Comparison of ENCODE assay signal across 28 cellular contexts in genomic region chr9:35956646-35957045, GRCh38. TPM values are rescaled to one million over a fixed set of nuclear protein-coding genes. Genes with fewer than 3 reads are reported as not detected.
DNase-seq lines count a peak whose midpoint lies in the region; ATAC-seq, FAIRE-seq and TF ChIP-seq lines count a peak whose summit lies in the region.
"Had no signal": no experiment of that assay in that cellular context is flagged by ENCODE, and none has a peak within 500 bp of the region (broad histone marks: within the 10 kb centered on the region; RNA-seq: fewer than 3 reads in every experiment).

No MANE protein-coding gene starts in this region.

- no peak for ATAC-seq in K562
- ATAC-seq: HCT116 had no signal

- TF ChIP-seq CTCF in K562 (IDR thresholded peaks at IDR 0.05 in 2 of 3, conservative IDR thresholded peaks at IDR 0.05 in 1 of 3; ENCODE audit: insufficient read depth in 2 of 3, low read depth in 1 of 3, low read length in 3 of 3) = no peak
- no peak for TF ChIP-seq CTCF in GM13976 (IDR thresholded peaks at IDR 0.05; ENCODE audit: borderline replicate concordance, control extremely low read depth, extremely low read depth, insufficient read depth, missing control alignments)

- H2AFZ ChIP-seq in K562 (ENCODE audit: low read depth, low read length) = no peak overlapping the region
- H2AFZ ChIP-seq: GM23248 had no signal

- H3K27me3 ChIP-seq in K562 (ENCODE audit: control insufficient read depth in 2 of 2, insufficient read depth in 2 of 2, low read length in 2 of 2) = peaks cover 0 to 21% of the 10 kb centered on the region in 2 experiments; a peak in 3 of 5 replicates
- H3K27me3 ChIP-seq: BLaER1 treated with 17β-estradiol and CSF1 and Interleukin-3, amounts not matched to agents 10 nM and 100 nM had no signal

- in situ Hi-C loops in K562 (cut with MboI) (no loop called here), GM13976 (cut with MboI; ENCODE audit: low sequenced_read_pairs, unreplicated experiment) (loop anchor here (10.0 kb wide), 1 partner anchor 68 kb away; no protein-coding TSS in a partner anchor)

- H3K9me3 ChIP-seq in K562 (replicated peaks; ENCODE audit: control insufficient read depth, insufficient read depth, low read depth, low read length) = no peaks in the 10 kb centered on the region
- H3K9me3 ChIP-seq: BE2C; BLaER1 treated with 17β-estradiol and CSF1 and Interleukin-3, amounts not matched to agents 10 nM and 100 nM had no signal

- no peaks in the 10 kb centered on the region for H3K36me3 Mint-ChIP-seq in activated CD4-positive, alpha-beta T cell treated with anti-CD3 and anti-CD28 coated beads, Interleukin-2, amount 10 ng/mL, durations not matched to agents 24 days and 14 days (ENCODE audit: low read depth)
- H3K36me3 Mint-ChIP-seq: CD14-positive monocyte; CD8-positive, alpha-beta memory T cell had no signal

- H3K9ac ChIP-seq in K562 (ENCODE audit: insufficient read depth in 1 of 2, low read depth in 2 of 2, low read length in 2 of 2) = no peak overlapping the region
- H3K9ac ChIP-seq: BLaER1 treated with 17β-estradiol and CSF1 and Interleukin-3, amounts not matched to agents 10 nM and 100 nM; GM23248 had no signal

- no TSS peak for BruUV-seq in K562 (replicated peaks; lab: Mats Ljungman, UMichigan)

- FAIRE-seq in K562 (lab: Jason Lieb, UNC) = no peak
- FAIRE-seq: A204.1, GM12891, GM19239 had no signal

- no peaks in the 10 kb centered on the region for H3K4me1 Mint-ChIP-seq in activated CD4-positive, alpha-beta T cell treated with anti-CD3 and anti-CD28 coated beads, Interleukin-2, amount 10 ng/mL, durations not matched to agents 24 days and 14 days
- H3K4me1 Mint-ChIP-seq: H9 had no signal

- H3K4me3 ChIP-seq in K562 (no peak overlapping the region), skeletal muscle cell (ENCODE audit: low read depth, low read length) (no peak overlapping the region)
- H3K4me3 ChIP-seq: BLaER1 treated with 17β-estradiol and CSF1 and Interleukin-3, amounts not matched to agents 10 nM and 100 nM; GM23248 had no signal

- TF ChIP-seq POLR2A in K562 (conservative IDR thresholded peaks at IDR 0.05) = no peak

- peaks cover 24% of the 10 kb centered on the region for H3K27me3 Mint-ChIP-seq in activated CD4-positive, alpha-beta T cell treated with anti-CD3 and anti-CD28 coated beads, Interleukin-2, amount 10 ng/mL, durations not matched to agents 24 days and 14 days

- no peaks in the 10 kb centered on the region for H3K4me1 ChIP-seq in K562 (replicated peaks in 1 of 2; ENCODE audit: control insufficient read depth in 2 of 2, insufficient read depth in 2 of 2, low read length in 2 of 2)
- H3K4me1 ChIP-seq: BE2C had no signal

- TF ChIP-seq RAD21 in K562 (CRISPR knock-in tag; conservative IDR thresholded peaks at IDR 0.05 in 1 of 2, IDR thresholded peaks at IDR 0.05 in 1 of 2) = no peak

- WGBS in K562 (ENCODE audit: insufficient coverage, low coverage, missing lambda C conversion rate) = 0% methylated on average over 5 of the region's 5 CpGs

- H3K27ac Mint-ChIP-seq in activated CD4-positive, alpha-beta T cell treated with anti-CD3 and anti-CD28 coated beads, Interleukin-2, amount 10 ng/mL, durations not matched to agents 24 days and 14 days = no peak overlapping the region
- H3K27ac Mint-ChIP-seq: CD14-positive monocyte; CD4-positive, alpha-beta T cell; CD8-positive, alpha-beta memory T cell; H9 had no signal

- no peaks in the 10 kb centered on the region for H3K9me1 ChIP-seq in K562 (ENCODE audit: control insufficient read depth, insufficient read depth, low read length)

- H3K79me2 ChIP-seq in K562 (ENCODE audit: control insufficient read depth, insufficient read depth, low read length) = no peaks in the 10 kb centered on the region

- POLR2A ChIA-PET in K562 (lab: Yijun Ruan, JAX) = interaction anchor here (0.6 kb wide), 1 partner anchor 40 kb away, joined by 3 read pairs; no protein-coding TSS in a partner anchor

- H3K27ac ChIP-seq in K562 (ENCODE audit: extremely low read depth, low read depth, low read length) = no peak overlapping the region
- H3K27ac ChIP-seq: 22Rv1; BLaER1 treated with 17β-estradiol and CSF1 and Interleukin-3, amounts not matched to agents 10 nM and 100 nM; GM23248 had no signal

- no peak for TF ChIP-seq EP300 in K562 (IDR thresholded peaks at IDR 0.05; ENCODE audit: low read length)

- intact Hi-C loops in activated CD4-positive, alpha-beta T cell treated with anti-CD3 and anti-CD28 coated beads, Interleukin-2, amount 10 ng/mL, durations not matched to agents 24 days and 14 days (cut with micrococcal nuclease) = loop anchor here (10.0 kb wide), 1 partner anchor 208 kb away; the partner anchor contains the start of gene CCIN
- intact Hi-C loops in K562 (cut with micrococcal nuclease) = loop anchor here (5.0 kb wide), 2 partner anchors 51 to 211 kb away; partner anchors contain the start of gene CCIN

- no peaks in the 10 kb centered on the region for H3K36me3 ChIP-seq in K562 (ENCODE audit: control insufficient read depth, insufficient read depth, low read length)
- H3K36me3 ChIP-seq: BE2C; BLaER1 treated with 17β-estradiol and CSF1 and Interleukin-3, amounts not matched to agents 10 nM and 100 nM had no signal

- no peak overlapping the region for H3K4me2 ChIP-seq in K562 (ENCODE audit: insufficient read depth, low read length)
- H3K4me2 ChIP-seq: BLaER1 treated with 17β-estradiol and CSF1 and Interleukin-3, amounts not matched to agents 10 nM and 100 nM had no signal

- DNase-seq in activated CD4-positive, alpha-beta T cell treated with anti-CD3 and anti-CD28 coated beads, Interleukin-2, amount 10 ng/mL, durations not matched to agents 24 days and 14 days = peak; percentile 37
- DNase-seq in activated CD4-positive, alpha-beta T cell treated with anti-CD3 and anti-CD28 coated beads for 4 hours = no peak
- DNase-seq in K562 (ENCODE audit: extremely low read depth in 1 of 4, low spot score in 3 of 4) (no peak), skeletal muscle cell (ENCODE audit: low read depth) (peak; percentile 55), NOMO-1 treated with DMSO at 0.1 percent for 48 hours (lab: John Stamatoyannopoulos, UW; ENCODE audit: unreplicated experiment) (no peak), GM13976 (ENCODE audit: low spot score) (no peak), SKM-1 treated with dmso at 0.1 percent for 144 hours (lab: John Stamatoyannopoulos, UW; ENCODE audit: unreplicated experiment) (no peak)
- DNase-seq: ACHN; AML-193; BE2C; Calu3; CD4-positive, alpha-beta T cell; CD8-positive, alpha-beta memory T cell; DMS53; DMS79 treated with DMSO at 0.1 percent for 48 hours; GF-D8; GM23248; H9 had no signal

- no peaks in the 10 kb centered on the region for H3K9me3 Mint-ChIP-seq in activated CD4-positive, alpha-beta T cell treated with anti-CD3 and anti-CD28 coated beads, Interleukin-2, amount 10 ng/mL, durations not matched to agents 24 days and 14 days
- H3K9me3 Mint-ChIP-seq: CD14-positive monocyte; CD4-positive, alpha-beta T cell; CD8-positive, alpha-beta memory T cell; H9 had no signal

- no peaks in the 10 kb centered on the region for H4K20me1 ChIP-seq in K562 (replicated peaks; ENCODE audit: control insufficient read depth, insufficient read depth, low read length)
- H4K20me1 ChIP-seq: BLaER1 treated with 17β-estradiol and CSF1 and Interleukin-3, amounts not matched to agents 10 nM and 100 nM had no signal

- CTCF ChIA-PET in K562 (lab: Yijun Ruan, JAX; ENCODE audit: low intra/inter-chr PET ratio) = interaction anchor here (0.7 kb wide), 2 partner anchors 97 to 352 kb away, joined by 3 to 6 read pairs; no protein-coding TSS in a partner anchor

- H3K4me3 Mint-ChIP-seq in activated CD4-positive, alpha-beta T cell treated with anti-CD3 and anti-CD28 coated beads, Interleukin-2, amount 10 ng/mL, durations not matched to agents 24 days and 14 days = no peak overlapping the region
- H3K4me3 Mint-ChIP-seq: CD4-positive, alpha-beta T cell; CD8-positive, alpha-beta memory T cell; H9 had no signal

RNA-seq across cellular contexts. Expression of gene OR2S2, which starts 1.3 kb away (rescaled TPM):
- not detected in 2 replicates for total RNA-seq in activated CD4-positive, alpha-beta T cell treated with anti-CD3 and anti-CD28 coated beads, Interleukin-2, amount 10 ng/mL, durations not matched to agents 24 days and 14 days
- not detected in 2 replicates for total RNA-seq in K562 (2011; cell fraction: chromatin; rRNA removed; ENCODE audit: low replicate concordance)
- total RNA-seq in K562 (2011; cell fraction: nucleolus; rRNA removed) = not detected in 2 replicates
- total RNA-seq in K562 (2011; cell fraction: nucleoplasm; rRNA removed) = not detected in 2 replicates
- total RNA-seq in K562 (2014; rRNA removed) (not detected in 2 replicates), K562 (2014; rRNA removed; fragmentation: Illumina TruSeq; extraction: Trizol) (not detected in 2 replicates), K562 (2015; rRNA removed; fragmentation: Illumina TruSeq; extraction: Trizol) (not detected in 2 replicates), K562 (2021) (not detected in 2 replicates)
- polyA plus RNA-seq in K562 (2011; rRNA removed) (not detected in 2 replicates), K562 (2014; fragmentation: Illumina TruSeq; extraction: Trizol) (not detected in 2 replicates), K562 (2014; fragmentation: Nextera tagmentation; extraction: Ambion mirVana) (not detected), K562 (2014; rRNA removed) (not detected in 2 replicates)
- not detected in 2 replicates for polyA plus RNA-seq in K562 (2011; cell fraction: cytosol; rRNA removed)
- not detected in 2 replicates for polyA plus RNA-seq in K562 (2011; cell fraction: nucleus; rRNA removed)
- polyA plus RNA-seq in K562 (2012) = not detected in 2 replicates
- polyA minus RNA-seq in K562 (2011; rRNA and poly(A)+ RNA removed) = not detected in 2 replicates
- not detected in 2 replicates for polyA minus RNA-seq in K562 (2011; cell fraction: cytosol; rRNA and poly(A)+ RNA removed)
- not detected in 2 replicates for polyA minus RNA-seq in K562 (2011; cell fraction: nucleus; rRNA and poly(A)+ RNA removed)
- total RNA-seq: Calu3; CD4-positive, alpha-beta T cell; CD8-positive, alpha-beta memory T cell; Daoy; G401; H4; H9 had no signal
- polyA plus RNA-seq: CD14-positive monocyte; CD8-positive, alpha-beta memory T cell had no signal

RNA-seq across cellular contexts. Expression of gene SPAAR, which starts 47.4 kb away (rescaled TPM):
- not detected in 2 replicates for total RNA-seq in activated CD4-positive, alpha-beta T cell treated with anti-CD3 and anti-CD28 coated beads, Interleukin-2, amount 10 ng/mL, durations not matched to agents 24 days and 14 days
- total RNA-seq in K562 (2011; cell fraction: chromatin; rRNA removed; ENCODE audit: low replicate concordance) = not detected in 2 replicates
- total RNA-seq in K562 (2011; cell fraction: nucleolus; rRNA removed) = not detected in 2 replicates
- not detected in 2 replicates for total RNA-seq in K562 (2011; cell fraction: nucleoplasm; rRNA removed)
- total RNA-seq in K562 (2014; rRNA removed) (not detected in 2 replicates), K562 (2014; rRNA removed; fragmentation: Illumina TruSeq; extraction: Trizol) (not detected in 2 replicates), K562 (2015; rRNA removed; fragmentation: Illumina TruSeq; extraction: Trizol) (not detected in 2 replicates), K562 (2021) (not detected in 2 replicates)
- polyA plus RNA-seq in K562 (2011; rRNA removed) (not detected in 2 replicates), K562 (2014; fragmentation: Illumina TruSeq; extraction: Trizol) (not detected in 2 replicates), K562 (2014; fragmentation: Nextera tagmentation; extraction: Ambion mirVana) (not detected), K562 (2014; rRNA removed) (not detected in 2 replicates)
- not detected in 2 replicates for polyA plus RNA-seq in K562 (2011; cell fraction: cytosol; rRNA removed)
- polyA plus RNA-seq in K562 (2011; cell fraction: nucleus; rRNA removed) = not detected in 2 replicates
- polyA plus RNA-seq in K562 (2012) = not detected in 2 replicates
- polyA minus RNA-seq in K562 (2011; rRNA and poly(A)+ RNA removed) = 0.15 TPM in 1 of 2 replicates, not detected in the other
- not detected in 2 replicates for polyA minus RNA-seq in K562 (2011; cell fraction: cytosol; rRNA and poly(A)+ RNA removed)
- polyA minus RNA-seq in K562 (2011; cell fraction: nucleus; rRNA and poly(A)+ RNA removed) = not detected in 2 replicates
- total RNA-seq: Calu3; CD4-positive, alpha-beta T cell; CD8-positive, alpha-beta memory T cell; Daoy; GM23248; H9 had no signal
- polyA plus RNA-seq: CD14-positive monocyte; CD8-positive, alpha-beta memory T cell had no signal

RNA-seq across cellular contexts. Expression of gene HRCT1, which starts 50.6 kb away (rescaled TPM):
- not detected in 2 replicates for total RNA-seq in activated CD4-positive, alpha-beta T cell treated with anti-CD3 and anti-CD28 coated beads, Interleukin-2, amount 10 ng/mL, durations not matched to agents 24 days and 14 days
- total RNA-seq in K562 (2011; cell fraction: chromatin; rRNA removed; ENCODE audit: low replicate concordance) = 0.35 TPM in 1 of 2 replicates, not detected in the other
- not detected in 2 replicates for total RNA-seq in K562 (2011; cell fraction: nucleolus; rRNA removed)
- total RNA-seq in K562 (2011; cell fraction: nucleoplasm; rRNA removed) = not detected in 2 replicates
- total RNA-seq in K562 (2014; rRNA removed) (not detected in 2 replicates), K562 (2014; rRNA removed; fragmentation: Illumina TruSeq; extraction: Trizol) (not detected in 2 replicates), K562 (2015; rRNA removed; fragmentation: Illumina TruSeq; extraction: Trizol) (not detected in 2 replicates), K562 (2021) (not detected in 2 replicates)
- polyA plus RNA-seq in K562 (2011; rRNA removed) (0.08 and 0.40 TPM in 2 replicates), K562 (2014; fragmentation: Illumina TruSeq; extraction: Trizol) (not detected in 2 replicates), K562 (2014; fragmentation: Nextera tagmentation; extraction: Ambion mirVana) (not detected), K562 (2014; rRNA removed) (not detected in 2 replicates)
- 0.07 and 0.27 TPM in 2 replicates for polyA plus RNA-seq in K562 (2011; cell fraction: cytosol; rRNA removed)
- 0.28 TPM in 1 of 2 replicates, not detected in the other for polyA plus RNA-seq in K562 (2011; cell fraction: nucleus; rRNA removed)
- not detected in 2 replicates for polyA plus RNA-seq in K562 (2012)
- not detected in 2 replicates for polyA minus RNA-seq in K562 (2011; rRNA and poly(A)+ RNA removed)
- polyA minus RNA-seq in K562 (2011; cell fraction: cytosol; rRNA and poly(A)+ RNA removed) = not detected in 2 replicates
- polyA minus RNA-seq in K562 (2011; cell fraction: nucleus; rRNA and poly(A)+ RNA removed) = 0.33 TPM in 1 of 2 replicates, not detected in the other
- total RNA-seq: CD4-positive, alpha-beta T cell; CD8-positive, alpha-beta memory T cell; G401; H4; H9 had no signal
- polyA plus RNA-seq: CD14-positive monocyte; CD8-positive, alpha-beta memory T cell had no signal

Comparison
In these comparisons a context has a peak if more than half of its experiments do, and no peak if none do; other contexts are left out.
1. DNase-seq: peak in activated CD4-positive, alpha-beta T cell treated with anti-CD3 and anti-CD28 coated beads, Interleukin-2, amount 10 ng/mL, durations not matched to agents 24 days and 14 days (single experiment) and skeletal muscle cell (single experiment); none in activated CD4-positive, alpha-beta T cell treated with anti-CD3 and anti-CD28 coated beads for 4 hours (0 of 2), K562 (0 of 4), NOMO-1 treated with DMSO at 0.1 percent for 48 hours (single experiment), GM13976 (single experiment) and SKM-1 treated with dmso at 0.1 percent for 144 hours (single experiment).